ENCODE assay signal across 12 cellular contexts in the genomic region with DNA sequence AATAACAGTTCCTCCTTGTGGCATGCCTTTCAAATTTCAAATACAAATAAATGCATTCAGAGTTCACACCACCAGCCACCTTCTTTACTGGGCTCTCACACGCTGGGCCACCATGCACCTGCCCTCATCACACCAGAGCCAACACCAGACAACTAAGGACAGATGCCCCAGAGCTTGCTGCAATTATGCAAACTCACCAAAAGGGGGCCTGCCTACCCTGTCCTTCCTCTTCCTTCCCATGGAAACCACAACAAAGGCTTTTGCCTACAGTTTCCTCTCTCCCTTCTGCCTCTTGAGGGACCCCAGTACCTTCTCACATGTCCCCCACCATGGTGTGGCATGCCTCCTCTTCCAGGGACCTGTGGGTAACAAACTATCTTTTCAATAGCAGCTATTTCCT.
DNase-seq lines count a peak whose midpoint lies in the region; ATAC-seq and TF ChIP-seq lines count a peak whose summit lies in the region.
"Had no signal": no experiment of that assay in that cellular context is flagged by ENCODE, and none has a peak within 500 bp of the region (broad histone marks: within the 10 kb centered on the region; RNA-seq: fewer than 3 reads in every experiment).

No MANE protein-coding gene starts in this region.

- TF ChIP-seq CTCF in AG04450 (IDR thresholded peaks at IDR 0.05; ENCODE audit: low read depth, low read length) (peak; percentile 63), GM13976 (IDR thresholded peaks at IDR 0.05; ENCODE audit: borderline replicate concordance, control extremely low read depth, extremely low read depth, insufficient read depth, missing control alignments) (peak; percentile 16), fibroblast of the aortic adventitia (IDR thresholded peaks at IDR 0.05; ENCODE audit: insufficient read depth, low read length) (peak; percentile 50)

- no peak overlapping the region for H3K27ac ChIP-seq in AG04450 (ENCODE audit: low read depth, low read length)
- H3K27ac ChIP-seq: epithelial cell of prostate, sigmoid colon had no signal

- H3K27me3 ChIP-seq in AG04450 (ENCODE audit: control insufficient read depth, insufficient read depth, low read length): no peaks in the 10 kb centered on the region
- H3K27me3 ChIP-seq: sigmoid colon had no signal

- CTCF ChIA-PET in AG04450 (lab: Charles Lee): interaction anchor here (1.1 to 4.1 kb wide), 8 partner anchors 9 to 244 kb away, joined by 3 to 18 read pairs (median 4); no protein-coding TSS in a partner anchor

- POLR2A ChIA-PET in AG04450 (lab: Yijun Ruan, JAX): no interaction called here

- H3K9me3 ChIP-seq in AG04450 (ENCODE audit: control insufficient read depth, insufficient read depth, low read length): no peaks in the 10 kb centered on the region
- H3K9me3 ChIP-seq: sigmoid colon had no signal

- in situ Hi-C loops in GM13976 (cut with MboI; ENCODE audit: low sequenced_read_pairs, unreplicated experiment): no loop called here

- H3K4me3 ChIP-seq in AG04450 (ENCODE audit: low read depth, low read length): no peak overlapping the region
- H3K4me3 ChIP-seq in fibroblast of the aortic adventitia (ENCODE audit: low read depth, low read length): no peak overlapping the region
- H3K4me3 ChIP-seq: sigmoid colon had no signal

- DNase-seq in AG04450 (ENCODE audit: low read depth, low spot score) (no peak), GM13976 (ENCODE audit: low spot score) (no peak), NCI-H146 (lab: John Stamatoyannopoulos, UW) (peak; percentile 54), fibroblast of the aortic adventitia (ENCODE audit: low read depth) (peak; percentile 32), NCI-H1417 (lab: John Stamatoyannopoulos, UW) (no peak), activated gamma-delta T cell treated with Interleukin-2 at 50 U/mL for 16 hours (no peak)
- DNase-seq: activated CD4-positive, alpha-beta T cell treated with anti-CD3 and anti-CD28 coated beads, Interleukin-2, amount 10 ng/mL, durations not matched to agents 24 days and 14 days; sigmoid colon; stimulated activated CD8-positive, alpha-beta memory T cell treated with anti-CD3 and anti-CD28 coated beads, Interleukin-4, amount 100 ng/mL, for 48 hours had no signal

- no peak for ATAC-seq in HG03159 (IDR thresholded peaks at IDR 0.05; ENCODE audit: unreplicated experiment)
- ATAC-seq in GM21360 (IDR thresholded peaks at IDR 0.05; ENCODE audit: unreplicated experiment): no peak

Comparison
In these comparisons a context has a peak if more than half of its experiments do, and no peak if none do; other contexts are left out.
1. DNase-seq: peak in NCI-H146 (single experiment) and fibroblast of the aortic adventitia (single experiment); none in AG04450 (single experiment), GM13976 (single experiment), NCI-H1417 (0 of 3) and activated gamma-delta T cell treated with Interleukin-2 at 50 U/mL for 16 hours (single experiment).
2. Peak in every context shown above with its lines, with median percentiles within 50 percentile points of each other: CTCF ChIP-seq.